ENCODE assay signal across 2 cellular contexts in the genomic region with DNA sequence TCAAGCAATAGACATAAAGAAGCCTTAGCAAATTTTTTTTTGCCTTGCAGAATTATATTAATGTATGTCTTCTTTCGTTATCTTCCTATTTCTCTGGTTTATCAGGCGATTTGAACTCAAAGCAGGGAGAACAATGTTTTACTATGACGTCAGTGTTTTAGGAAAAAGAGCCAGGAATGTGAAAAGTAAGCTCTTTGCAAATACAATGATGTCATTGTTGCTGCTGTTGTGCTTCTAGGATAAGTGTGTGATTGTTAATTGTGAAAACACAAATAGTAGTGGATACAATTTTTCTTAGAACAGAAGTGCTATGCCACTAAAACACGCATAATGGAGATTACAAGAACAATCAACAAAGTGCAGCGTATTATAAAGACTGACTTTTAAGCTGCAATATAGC.
TF ChIP-seq lines count a peak whose summit lies in the region.

No MANE protein-coding gene starts in this region.

TF ChIP-seq in HEK293, 187 proteins besides CTCF, POLR2A, EP300 and RAD21 (continues in another document):
- TF ChIP-seq PRDM4 (tag by site-specific recombination; IDR thresholded peaks at IDR 0.05) (0 out of 2 replicates have a peak, but pooled peaks have one; percentile 39), ZNF174 (tag by site-specific recombination; IDR thresholded peaks at IDR 0.05) (0 out of 2 replicates have a peak, but pooled peaks have one; percentile 72), ZXDB (tag by site-specific recombination; IDR thresholded peaks at IDR 0.05) (peak; percentile 41; the same call in 1 of the 2 replicates), ZFP3 (tag by site-specific recombination; IDR thresholded peaks at IDR 0.05; ENCODE audit: low read depth) (no peak), ZNF155 (tag by site-specific recombination; IDR thresholded peaks at IDR 0.05) (no peak), ZNF624 (tag by site-specific recombination; IDR thresholded peaks at IDR 0.05) (no peak), SP3 (tag by site-specific recombination; IDR thresholded peaks at IDR 0.05) (peak; percentile 18; the same call in 1 of the 2 replicates), FEZF1 (tag by site-specific recombination; IDR thresholded peaks at IDR 0.05) (peak; percentile 44; the same call in 1 of the 2 replicates), ZSCAN4 (tag by site-specific recombination; IDR thresholded peaks at IDR 0.05) (0 out of 2 replicates have a peak, but pooled peaks have one; percentile 37), ZNF596 (tag by site-specific recombination; IDR thresholded peaks at IDR 0.05) (no peak), ZSCAN30 (tag by site-specific recombination; IDR thresholded peaks at IDR 0.05) (0 out of 2 replicates have a peak, but pooled peaks have one; percentile 57), ZNF184 (tag by site-specific recombination; IDR thresholded peaks at IDR 0.05) (0 out of 2 replicates have a peak, but pooled peaks have one; percentile 72), ZNF10 (tag by site-specific recombination; IDR thresholded peaks at IDR 0.05) (peak; percentile 61; the same call in 1 of the 2 replicates), ZNF621 (tag by site-specific recombination; IDR thresholded peaks at IDR 0.05) (no peak), ZBTB44 (tag by site-specific recombination; IDR thresholded peaks at IDR 0.05) (no peak), HIC1 (tag by site-specific recombination; IDR thresholded peaks at IDR 0.05) (peak; percentile 62)
- TF ChIP-seq, protein P1, sequence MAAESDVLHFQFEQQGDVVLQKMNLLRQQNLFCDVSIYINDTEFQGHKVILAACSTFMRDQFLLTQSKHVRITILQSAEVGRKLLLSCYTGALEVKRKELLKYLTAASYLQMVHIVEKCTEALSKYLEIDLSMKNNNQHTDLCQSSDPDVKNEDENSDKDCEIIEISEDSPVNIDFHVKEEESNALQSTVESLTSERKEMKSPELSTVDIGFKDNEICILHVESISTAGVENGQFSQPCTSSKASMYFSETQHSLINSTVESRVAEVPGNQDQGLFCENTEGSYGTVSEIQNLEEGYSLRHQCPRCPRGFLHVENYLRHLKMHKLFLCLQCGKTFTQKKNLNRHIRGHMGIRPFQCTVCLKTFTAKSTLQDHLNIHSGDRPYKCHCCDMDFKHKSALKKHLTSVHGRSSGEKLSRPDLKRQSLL (tag by site-specific recombination; IDR thresholded peaks at IDR 0.05), result no peak

TF ChIP-seq in GM12878, 131 proteins besides CTCF, POLR2A, EP300 and RAD21 (continued from another document):
- TF ChIP-seq, protein P2, sequence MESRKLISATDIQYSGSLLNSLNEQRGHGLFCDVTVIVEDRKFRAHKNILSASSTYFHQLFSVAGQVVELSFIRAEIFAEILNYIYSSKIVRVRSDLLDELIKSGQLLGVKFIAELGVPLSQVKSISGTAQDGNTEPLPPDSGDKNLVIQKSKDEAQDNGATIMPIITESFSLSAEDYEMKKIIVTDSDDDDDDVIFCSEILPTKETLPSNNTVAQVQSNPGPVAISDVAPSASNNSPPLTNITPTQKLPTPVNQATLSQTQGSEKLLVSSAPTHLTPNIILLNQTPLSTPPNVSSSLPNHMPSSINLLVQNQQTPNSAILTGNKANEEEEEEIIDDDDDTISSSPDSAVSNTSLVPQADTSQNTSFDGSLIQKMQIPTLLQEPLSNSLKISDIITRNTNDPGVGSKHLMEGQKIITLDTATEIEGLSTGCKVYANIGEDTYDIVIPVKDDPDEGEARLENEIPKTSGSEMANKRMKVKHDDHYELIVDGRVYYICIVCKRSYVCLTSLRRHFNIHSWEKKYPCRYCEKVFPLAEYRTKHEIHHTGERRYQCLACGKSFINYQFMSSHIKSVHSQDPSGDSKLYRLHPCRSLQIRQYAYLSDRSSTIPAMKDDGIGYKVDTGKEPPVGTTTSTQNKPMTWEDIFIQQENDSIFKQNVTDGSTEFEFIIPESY (IDR thresholded peaks at IDR 0.05), result no peak
- TF ChIP-seq MYC (IDR thresholded peaks at IDR 0.05; ENCODE audit: insufficient read depth, insufficient read length, insufficient replicate concordance, low read length, severe bottlenecking) (no peak), PML (IDR thresholded peaks at IDR 0.05; ENCODE audit: low read length) (no peak), SMC3 (IDR thresholded peaks at IDR 0.05; ENCODE audit: borderline replicate concordance, low read length) (no peak)
